Comparison of ENCODE assay signal across 19 cellular contexts in genomic region chr3:184455991-184456390, GRCh38.
DNase-seq lines count a peak whose midpoint lies in the region; ATAC-seq and TF ChIP-seq lines count a peak whose summit lies in the region.
"Had no signal": no experiment of that assay in that cellular context is flagged by ENCODE, and none has a peak within 500 bp of the region (broad histone marks: within the 10 kb centered on the region; RNA-seq: fewer than 3 reads in every experiment).

No MANE protein-coding gene starts in this region.

- ATAC-seq in activated CD8-positive, alpha-beta memory T cell treated with anti-CD3 and anti-CD28 coated beads, Interleukin-2, amount 10 ng/mL, durations not matched to agents 7 days and 5 days, result no peak
- no peak for ATAC-seq in HG03457 (IDR thresholded peaks at IDR 0.05; ENCODE audit: unreplicated experiment)
- ATAC-seq: CD8-positive, alpha-beta T cell had no signal

- H3K27ac ChIP-seq in esophagus muscularis mucosa (replicated peaks in 1 of 4), result no peak overlapping the region
- H3K27ac ChIP-seq: 22Rv1, BLaER1, C4-2B had no signal

- no peak for TF ChIP-seq EP300 in esophagus muscularis mucosa (IDR thresholded peaks at IDR 0.05)

- no peak for TF ChIP-seq CTCF in esophagus muscularis mucosa (IDR thresholded peaks at IDR 0.05)

- TF ChIP-seq POLR2A in esophagus muscularis mucosa (IDR thresholded peaks at IDR 0.05; ENCODE audit: low read depth), result no peak

- intact Hi-C loops in esophagus muscularis mucosa (cut with DNase I), result no loop called here

- no peaks in the 10 kb centered on the region for H3K4me1 ChIP-seq in esophagus muscularis mucosa
- H3K4me1 ChIP-seq: BLaER1, HAP-1 had no signal

- no peak overlapping the region for H3K27ac Mint-ChIP-seq in activated CD8-positive, alpha-beta memory T cell treated with anti-CD3 and anti-CD28 coated beads, Interleukin-2, amount 10 ng/mL, durations not matched to agents 7 days and 5 days
- H3K27ac Mint-ChIP-seq: B cell; CD8-positive, alpha-beta T cell; HFFc6 had no signal

- DNase-seq in DMS 273 (lab: John Stamatoyannopoulos, UW; ENCODE audit: unreplicated experiment) (peak; percentile 29), DMS 273 treated with DMSO at 0.1 percent for 48 hours (lab: John Stamatoyannopoulos, UW) (no peak), cerebellum (ENCODE audit: low spot score) (peak; percentile 35), esophagus muscularis mucosa (ENCODE audit: extremely low spot score) (no peak)
- peak; percentile 25 for DNase-seq in activated CD8-positive, alpha-beta memory T cell treated with anti-CD3 and anti-CD28 coated beads, Interleukin-2, amount 10 ng/mL, durations not matched to agents 7 days and 5 days
- no peak for DNase-seq in activated CD8-positive, alpha-beta memory T cell treated with anti-CD3 and anti-CD28 coated beads, Interleukin-2, amount 50 U/mL, for 48 hours
- DNase-seq: Caco-2; CD4-positive, CD25-positive, alpha-beta regulatory T cell; DMS53; DMS79 treated with DMSO at 0.1 percent for 48 hours; GOT3; HFFc6 had no signal

- no peaks in the 10 kb centered on the region for H3K9me3 Mint-ChIP-seq in activated CD8-positive, alpha-beta memory T cell treated with anti-CD3 and anti-CD28 coated beads, Interleukin-2, amount 10 ng/mL, durations not matched to agents 7 days and 5 days (ENCODE audit: low read depth)
- H3K9me3 Mint-ChIP-seq: CD8-positive, alpha-beta T cell had no signal

- peaks cover 10% of the 10 kb centered on the region for H3K27me3 Mint-ChIP-seq in activated CD8-positive, alpha-beta memory T cell treated with anti-CD3 and anti-CD28 coated beads, Interleukin-2, amount 10 ng/mL, durations not matched to agents 7 days and 5 days

- no peak overlapping the region for H3K4me3 Mint-ChIP-seq in activated CD8-positive, alpha-beta memory T cell treated with anti-CD3 and anti-CD28 coated beads, Interleukin-2, amount 10 ng/mL, durations not matched to agents 7 days and 5 days
- H3K4me3 Mint-ChIP-seq: B cell; CD4-positive, CD25-positive, alpha-beta regulatory T cell; CD8-positive, alpha-beta T cell; HFFc6 had no signal

- no peaks in the 10 kb centered on the region for H3K9me3 ChIP-seq in esophagus muscularis mucosa
- H3K9me3 ChIP-seq: Caco-2, HAP-1 had no signal

- H3K4me1 Mint-ChIP-seq in activated CD8-positive, alpha-beta memory T cell treated with anti-CD3 and anti-CD28 coated beads, Interleukin-2, amount 10 ng/mL, durations not matched to agents 7 days and 5 days, result no peaks in the 10 kb centered on the region
- H3K4me1 Mint-ChIP-seq: B cell; CD4-positive, CD25-positive, alpha-beta regulatory T cell had no signal

- H3K36me3 ChIP-seq in esophagus muscularis mucosa, result no peaks in the 10 kb centered on the region
- H3K36me3 ChIP-seq: BLaER1, HAP-1 had no signal

- CTCF ChIA-PET in activated CD8-positive, alpha-beta memory T cell treated with anti-CD3 and anti-CD28 coated beads, Interleukin-2, amount 10 ng/mL, durations not matched to agents 7 days and 5 days (lab: Charles Lee), result no interaction called here

- H3K4me3 ChIP-seq in esophagus muscularis mucosa, result no peak overlapping the region
- H3K4me3 ChIP-seq: BLaER1, HAP-1 had no signal

- WGBS in esophagus muscularis mucosa, result 79% methylated on average over 3 of the region's 3 CpGs

- no peaks in the 10 kb centered on the region for H3K36me3 Mint-ChIP-seq in activated CD8-positive, alpha-beta memory T cell treated with anti-CD3 and anti-CD28 coated beads, Interleukin-2, amount 10 ng/mL, durations not matched to agents 7 days and 5 days
- H3K36me3 Mint-ChIP-seq: CD4-positive, CD25-positive, alpha-beta regulatory T cell; CD8-positive, alpha-beta T cell had no signal

- no peaks in the 10 kb centered on the region for H3K27me3 ChIP-seq in esophagus muscularis mucosa
- H3K27me3 ChIP-seq: BLaER1 had no signal

Comparison
In these comparisons a context has a peak if more than half of its experiments do, and no peak if none do; other contexts are left out.
1. DNase-seq: peak in DMS 273 (single experiment), activated CD8-positive, alpha-beta memory T cell treated with anti-CD3 and anti-CD28 coated beads, Interleukin-2, amount 10 ng/mL, durations not matched to agents 7 days and 5 days (single experiment) and cerebellum (single experiment); none in DMS 273 treated with DMSO at 0.1 percent for 48 hours (single experiment), activated CD8-positive, alpha-beta memory T cell treated with anti-CD3 and anti-CD28 coated beads, Interleukin-2, amount 50 U/mL, for 48 hours (single experiment) and esophagus muscularis mucosa (single experiment).